Comparison of ENCODE assay signal across 8 cellular contexts in genomic region chr6:31403283-31403989, GRCh38. TPM values are rescaled to one million over a fixed set of nuclear protein-coding genes. Genes with fewer than 3 reads are reported as not detected.
DNase-seq lines count a peak whose midpoint lies in the region; ATAC-seq, FAIRE-seq and TF ChIP-seq lines count a peak whose summit lies in the region.

TSS of gene MICA (plus strand) at chr6:31403595. CDS start at chr6:31403633, 38 bp downstream.

- H3K36me3 Mint-ChIP-seq in H9 (ENCODE audit: insufficient read depth in 1 of 3, low read depth in 3 of 3) (peaks cover 2 to 5% (median 3%) of the 10 kb centered on the region in 3 experiments; a peak in 6 of 7 replicates), memory B cell (no peaks in the 10 kb centered on the region)

- no peak within 1 kb of the TSS for H2BK12ac ChIP-seq in H9 (ENCODE audit: insufficient read length, low read depth, low read length)
- H2BK12ac ChIP-seq in H1 (ENCODE audit: low read depth, low read length), result peak within 1 kb of the TSS; percentile 62

- FAIRE-seq in H1 (lab: Jason Lieb, UNC), result no peak

- no peak within 1 kb of the TSS for H2AK5ac ChIP-seq in H9 (ENCODE audit: insufficient read length, low read length)
- H2AK5ac ChIP-seq in H1 (ENCODE audit: low read depth, low read length), result no peak within 1 kb of the TSS

- peak within 1 kb of the TSS; percentile 67 for H3K18ac ChIP-seq in H9 (ENCODE audit: insufficient read length, low read depth, low read length)
- peak within 1 kb of the TSS; percentile 81 for H3K18ac ChIP-seq in H1 (ENCODE audit: extremely low read depth, low read length)

- H3K27me3 ChIP-seq in DND-41 (ENCODE audit: insufficient read depth, low read length, poor library complexity) (no peaks in the 10 kb centered on the region), H9 (ENCODE audit: insufficient read depth, low read length) (peaks cover 4% of the 10 kb centered on the region; the same call in 1 of the 2 replicates), H1 (replicated peaks in 1 of 4; ENCODE audit: control insufficient read depth in 3 of 4, extremely low read depth in 1 of 4, insufficient read depth in 3 of 4, low read length in 3 of 4) (peaks cover 0 to 10% (median 4%) of the 10 kb centered on the region in 4 experiments; a peak in 3 of 7 replicates)

- H3K23ac ChIP-seq in H9 (ENCODE audit: insufficient read length, low read depth, low read length), result no peak within 1 kb of the TSS
- no peak within 1 kb of the TSS for H3K23ac ChIP-seq in H1 (ENCODE audit: insufficient read length)

- peaks cover 15% of the 10 kb centered on the region for H3K23me2 ChIP-seq in H9 (ENCODE audit: insufficient read length, low read depth, low read length, poor library complexity, severe bottlenecking)
- H3K23me2 ChIP-seq in H1 (ENCODE audit: low read depth, low read length), result peaks cover 15% of the 10 kb centered on the region; the same call in 1 of the 2 replicates

- TF ChIP-seq RAD21 in H1 (IDR thresholded peaks at IDR 0.05 in 1 of 2, conservative IDR thresholded peaks at IDR 0.05 in 1 of 2; ENCODE audit: low read depth in 2 of 2, low read length in 2 of 2), result no peak

- H4K20me1 ChIP-seq in DND-41 (ENCODE audit: insufficient read depth, low read length) (peaks cover 57% of the 10 kb centered on the region), H9 (ENCODE audit: control insufficient read depth, insufficient read depth, insufficient read length) (no peaks in the 10 kb centered on the region), H1 (replicated peaks in 1 of 2; ENCODE audit: control insufficient read depth in 1 of 2, insufficient read depth in 2 of 2, low read length in 2 of 2) (peaks cover 8 to 11% of the 10 kb centered on the region in 2 experiments)

- no peaks in the 10 kb centered on the region for H3K9me3 ChIP-seq in DND-41 (ENCODE audit: insufficient read depth, low read length, severe bottlenecking)
- H3K9me3 ChIP-seq in H9 (ENCODE audit: control insufficient read depth, low read depth, low read length), result no peaks in the 10 kb centered on the region
- H3K9me3 ChIP-seq in H1 (ENCODE audit: insufficient read depth in 2 of 2, low read depth in 1 of 2, low read length in 1 of 2), result no peaks in the 10 kb centered on the region

- H2BK5ac ChIP-seq in H9 (ENCODE audit: insufficient read length, low read length) (no peak within 1 kb of the TSS), H1 (ENCODE audit: low read depth, low read length) (peak within 1 kb of the TSS; percentile 35)

- H3K79me2 ChIP-seq in DND-41 (ENCODE audit: insufficient read depth, low read length) (peaks cover 86% of the 10 kb centered on the region), H9 (ENCODE audit: insufficient read depth, low read length) (peaks cover 22% of the 10 kb centered on the region; the same call in 1 of the 2 replicates), H1 (ENCODE audit: control insufficient read depth in 1 of 2, insufficient read depth in 2 of 2, low read length in 2 of 2) (peaks cover 10 to 47% of the 10 kb centered on the region in 2 experiments)

- H4K91ac ChIP-seq in H9 (ENCODE audit: insufficient read length, low read depth, low read length), result no peak within 1 kb of the TSS
- H4K91ac ChIP-seq in H1 (replicated peaks; ENCODE audit: insufficient read length, low read length), result peak within 1 kb of the TSS; percentile 89

- POLR2A ChIA-PET in H1 (lab: Charles Lee; ENCODE audit: partially characterized antibody), result interaction anchor here (0.8 to 2.4 kb wide), 10 partner anchors 9 to 231 kb away, joined by 3 to 8 read pairs (median 4); partner anchors contain the start of gene DDX39B

- H2BK120ac ChIP-seq in H9 (ENCODE audit: low read depth, low read length, poor library complexity, severe bottlenecking) (no peak within 1 kb of the TSS), H1 (replicated peaks; ENCODE audit: low read depth, low read length) (no peak within 1 kb of the TSS)

- H3K4me3 ChIP-seq in DND-41 (ENCODE audit: low read depth in 1 of 2, low read length in 2 of 2) (peak within 1 kb of the TSS; percentile 15 to 79; a peak in 3 of 4 replicates), H1 (ENCODE audit: extremely low read depth in 1 of 4, insufficient read depth in 2 of 4, low read depth in 3 of 4, low read length in 4 of 4) (peak within 1 kb of the TSS; percentile 59 to 81 (median 70))

- DNase-seq in DND-41 (peak; percentile 59), H9 (peak; percentile 94), NCI-H2196 treated with DMSO at 0.1 percent for 48 hours (lab: John Stamatoyannopoulos, UW; ENCODE audit: unreplicated experiment) (peak; percentile 50), H1 (ENCODE audit: low read depth in 1 of 2, low spot score in 2 of 2) (peak; percentile 74 to 94), memory B cell (ENCODE audit: low spot score in 2 of 2) (peak; percentile 33 to 57)
- DNase-seq in activated CD8-positive, alpha-beta memory T cell treated with anti-CD3 and anti-CD28 coated beads for 4 hours (ENCODE audit: low read depth in 2 of 2), result peak; percentile 43 to 45
- peak; percentile 50 to 58 (median 53) for DNase-seq in stimulated activated CD4-positive, alpha-beta T cell treated with anti-CD3 and anti-CD28 coated beads, TNF-alpha, amount 100 ng/mL, for 4 hours (ENCODE audit: low read depth in 3 of 3)

- TF ChIP-seq CTCF in DND-41 (IDR thresholded peaks at IDR 0.05; ENCODE audit: borderline replicate concordance, extremely low read depth, low read length, poor library complexity, severe bottlenecking) (no peak), H9 (conservative IDR thresholded peaks at IDR 0.05) (no peak; the same call in 1 of the 3 replicates), H1 (IDR thresholded peaks at IDR 0.05; ENCODE audit: control extremely low read depth in 1 of 3, insufficient read depth in 1 of 3, low read depth in 1 of 3, low read length in 3 of 3) (0 out of 4 replicates have a peak, but pooled peaks of 1 of the 3 experiments have one; percentile 4)

- peak within 1 kb of the TSS; percentile 85 for H3K9ac ChIP-seq in DND-41 (ENCODE audit: low read depth, low read length)
- H3K9ac ChIP-seq in H9 (ENCODE audit: extremely low read depth, insufficient read length, low read length), result peak within 1 kb of the TSS; percentile 71
- peak within 1 kb of the TSS; percentile 51 to 82 (median 55) for H3K9ac ChIP-seq in H1 (replicated peaks in 1 of 4; ENCODE audit: extremely low read depth in 1 of 4, low read depth in 3 of 4, low read length in 3 of 4)

- H2AFZ ChIP-seq in DND-41 (ENCODE audit: low read depth, low read length) (no peak within 1 kb of the TSS), H9 (ENCODE audit: low read length) (no peak within 1 kb of the TSS), H1 (ENCODE audit: low read length) (peak within 1 kb of the TSS; percentile 29; the same call in 1 of the 2 replicates)

- CTCF ChIA-PET in H1 (lab: Charles Lee; ENCODE audit: partially characterized antibody), result interaction anchor here (0.5 to 2.3 kb wide), 7 partner anchors 10 to 271 kb away, joined by 3 to 16 read pairs (median 3); no protein-coding TSS in a partner anchor

- H3K4ac ChIP-seq in H9 (ENCODE audit: low read depth, low read length), result no peak within 1 kb of the TSS
- peak within 1 kb of the TSS; percentile 74 for H3K4ac ChIP-seq in H1 (replicated peaks; ENCODE audit: insufficient read length, low read depth, low read length)

- H3K27ac ChIP-seq in DND-41 (ENCODE audit: low read length) (peak within 1 kb of the TSS; percentile 47), H9 (ENCODE audit: insufficient read length, low read depth, low read length) (no peak within 1 kb of the TSS), H1 (ENCODE audit: low read depth, low read length) (no peak within 1 kb of the TSS)

- ATAC-seq in DND-41 (ENCODE audit: insufficient read depth, low read depth) (peak; percentile 43), memory B cell (ENCODE audit: low read depth) (peak; percentile 46), HG03469 (IDR thresholded peaks at IDR 0.05; ENCODE audit: unreplicated experiment) (no peak)

- H3K4me2 ChIP-seq in DND-41 (ENCODE audit: insufficient read depth, low read length) (peak within 1 kb of the TSS; percentile 79), H9 (ENCODE audit: insufficient read depth, insufficient read length, low read length) (peak within 1 kb of the TSS; percentile 61), H1 (ENCODE audit: insufficient read depth in 1 of 2, low read depth in 2 of 2, low read length in 2 of 2) (peak within 1 kb of the TSS; percentile 88 to 89)

- H3K4me3 Mint-ChIP-seq in H9, result peak within 1 kb of the TSS; percentile 93 to 94
- H3K4me3 Mint-ChIP-seq in memory B cell, result peak within 1 kb of the TSS; percentile 86

- H4K8ac ChIP-seq in H9 (replicated peaks; ENCODE audit: insufficient read length, low read depth, low read length) (no peak within 1 kb of the TSS), H1 (ENCODE audit: extremely low read depth, insufficient read depth, low read length) (peak within 1 kb of the TSS; percentile 87; the same call in 1 of the 2 replicates)

- no peaks in the 10 kb centered on the region for H3K79me1 ChIP-seq in H9 (ENCODE audit: insufficient read depth, low read depth, low read length, poor library complexity, severe bottlenecking)
- H3K79me1 ChIP-seq in H1 (ENCODE audit: low read depth, low read length), result peaks cover 5% of the 10 kb centered on the region

- H3K4me1 ChIP-seq in DND-41 (ENCODE audit: insufficient read depth, low read length) (peaks cover 51% of the 10 kb centered on the region), H9 (ENCODE audit: insufficient read depth, low read length) (peaks cover 5% of the 10 kb centered on the region; the same call in 1 of the 2 replicates), H1 (replicated peaks in 1 of 4; ENCODE audit: control insufficient read depth in 3 of 4, insufficient read depth in 4 of 4, low read length in 3 of 4) (peaks cover 2 to 14% (median 5%) of the 10 kb centered on the region in 4 experiments)

- H3K36me3 ChIP-seq in DND-41 (ENCODE audit: insufficient read depth, low read length) (peaks cover 3% of the 10 kb centered on the region; the same call in 1 of the 2 replicates), H1 (ENCODE audit: control insufficient read depth in 2 of 4, insufficient read depth in 4 of 4, low read length in 3 of 4) (no peaks in the 10 kb centered on the region)

- no peak within 1 kb of the TSS for H2BK15ac ChIP-seq in H9 (ENCODE audit: low read depth, low read length)
- H2BK15ac ChIP-seq in H1 (ENCODE audit: low read length), result peak within 1 kb of the TSS; percentile 81; the same call in 1 of the 2 replicates

- no peak within 1 kb of the TSS for H3T11ph ChIP-seq in H9 (ENCODE audit: low read length)

- H4K5ac ChIP-seq in H9 (ENCODE audit: insufficient read length, low read depth, low read length), result no peak within 1 kb of the TSS
- peak within 1 kb of the TSS; percentile 62 for H4K5ac ChIP-seq in H1 (ENCODE audit: insufficient read length, low read depth, low read length)

- H3K4me1 Mint-ChIP-seq in H9 (peaks cover 47 to 50% of the 10 kb centered on the region in 2 experiments), memory B cell (peaks cover 56% of the 10 kb centered on the region)

- H3K56ac ChIP-seq in H9 (ENCODE audit: insufficient read length, low read depth, low read length) (no peak within 1 kb of the TSS), H1 (replicated peaks; ENCODE audit: insufficient read length, low read depth, low read length) (peak within 1 kb of the TSS; percentile 92)

- peaks cover 7 to 9% of the 10 kb centered on the region in 2 experiments for H3K9me3 Mint-ChIP-seq in H9
- no peaks in the 10 kb centered on the region for H3K9me3 Mint-ChIP-seq in memory B cell

- H3K14ac ChIP-seq in H9 (ENCODE audit: insufficient read depth, low read length) (peak within 1 kb of the TSS; percentile 72; the same call in 1 of the 2 replicates), H1 (ENCODE audit: insufficient read length) (no peak within 1 kb of the TSS)

- H2BK20ac ChIP-seq in H9 (ENCODE audit: low read depth, low read length, poor library complexity, severe bottlenecking) (no peak within 1 kb of the TSS), H1 (ENCODE audit: low read length) (0 out of 2 replicates have a peak within 1 kb of the TSS, but pooled peaks have one; percentile 72)

- peak in 1 of 2 experiments; percentile 80; a peak in 2 of 3 replicates for TF ChIP-seq POLR2A in H1 (IDR thresholded peaks at IDR 0.05; ENCODE audit: control extremely low read depth in 1 of 2, low read depth in 2 of 2, low read length in 2 of 2)

- no CpG with 5 or more reads among the region's 54 CpGs for WGBS in H9 (ENCODE audit: extremely low coverage, insufficient read length, low lambda C conversion rate)
- 3% methylated on average over 46 of the region's 54 CpGs; no CpG with 5 or more reads in 1 of the 2 experiments for whole genome bisulfite sequencing in H1 (ENCODE audit: extremely low coverage in 1 of 2, insufficient coverage in 1 of 2, insufficient read length in 1 of 2, insufficient replicate concordance in 2 of 2, low coverage in 1 of 2, low lambda C conversion rate in 2 of 2, missing lambda C conversion rate in 1 of 2), 2 experiments

- no peak for TF ChIP-seq EP300 in H1 (IDR thresholded peaks at IDR 0.05; ENCODE audit: borderline replicate concordance in 1 of 2, low read depth in 2 of 2, low read length in 2 of 2)

- H3K27me3 Mint-ChIP-seq in H9 (ENCODE audit: low read depth) (peaks cover 36% of the 10 kb centered on the region), memory B cell (no peaks in the 10 kb centered on the region)

- peak within 1 kb of the TSS; percentile 90 to 97 (median 92); a peak in 6 of 7 replicates for H3K27ac Mint-ChIP-seq in H9
- peak within 1 kb of the TSS; percentile 60 for H3K27ac Mint-ChIP-seq in memory B cell

RNA-seq across cellular contexts. Expression of gene MICA, which starts in this region (rescaled TPM):
- 8.5 and 8.8 TPM in 2 replicates for total RNA-seq in H9 (2021)
- total RNA-seq in H1 (2021; fragmentation: NEBNext Ultra II Directional; extraction: Animal tissue kit (Norgen Biotek cat#: 25700)), result 11.3 and 12.5 TPM in 2 replicates
- 16.3 and 17.0 TPM in 2 replicates for polyA plus RNA-seq in H1 (2011; rRNA removed)
- 17.9 TPM for polyA plus RNA-seq in H1 (2011; cell fraction: cytosol; rRNA removed)
- 32.5 TPM for polyA plus RNA-seq in H1 (2011; cell fraction: nucleus; rRNA removed)
- polyA plus RNA-seq in H1 (2012, experiment 1 of 2), result 15.7 to 19.2 TPM (median 17.3 TPM) in 4 replicates
- polyA plus RNA-seq in H1 (2012, experiment 2 of 2), result 15.6 TPM
- 20.9 TPM for polyA plus RNA-seq in H1 (2013, experiment 1 of 2)
- polyA plus RNA-seq in H1 (2013, experiment 2 of 2), result 23.1 TPM
- polyA minus RNA-seq in H1 (2011; rRNA and poly(A)+ RNA removed), result 19.7 and 23.1 TPM in 2 replicates
- polyA minus RNA-seq in H1 (2011; cell fraction: cytosol; rRNA and poly(A)+ RNA removed), result 12.0 TPM
- polyA minus RNA-seq in H1 (2011; cell fraction: nucleus; rRNA and poly(A)+ RNA removed), result 18.4 TPM

Comparison
In these comparisons a context has a peak if more than half of its experiments do, and no peak if none do; other contexts are left out.
1. DNase-seq: peak in every context shown above with its lines; median percentile 94 in H9; 84 in H1; 59 in DND-41; 53 in stimulated activated CD4-positive, alpha-beta T cell treated with anti-CD3 and anti-CD28 coated beads, TNF-alpha, amount 100 ng/mL, for 4 hours; 50 in NCI-H2196 treated with DMSO at 0.1 percent for 48 hours; 45 in memory B cell; 44 in activated CD8-positive, alpha-beta memory T cell treated with anti-CD3 and anti-CD28 coated beads for 4 hours.